1 cellular context compared by ENCODE assay signal in genomic region chr2:167380094-167380493, GRCh38.
TF ChIP-seq lines count a peak whose summit lies in the region.

No MANE protein-coding gene starts in this region.

TF ChIP-seq in IMR-90, 13 proteins besides CTCF, POLR2A, EP300 and RAD21 (continued from another document):
- TF ChIP-seq USF2 (IDR thresholded peaks at IDR 0.05; ENCODE audit: low read depth, low read length): no peak
- no peak for TF ChIP-seq NFE2L2 (IDR thresholded peaks at IDR 0.05; ENCODE audit: low read depth, low read length)
- TF ChIP-seq MXI1 (IDR thresholded peaks at IDR 0.05; ENCODE audit: borderline replicate concordance, low read depth, low read length): no peak
- no peak for TF ChIP-seq CHD1 (IDR thresholded peaks at IDR 0.05; ENCODE audit: low read depth, low read length)
